1 cellular context compared by ENCODE assay signal in the genomic region with DNA sequence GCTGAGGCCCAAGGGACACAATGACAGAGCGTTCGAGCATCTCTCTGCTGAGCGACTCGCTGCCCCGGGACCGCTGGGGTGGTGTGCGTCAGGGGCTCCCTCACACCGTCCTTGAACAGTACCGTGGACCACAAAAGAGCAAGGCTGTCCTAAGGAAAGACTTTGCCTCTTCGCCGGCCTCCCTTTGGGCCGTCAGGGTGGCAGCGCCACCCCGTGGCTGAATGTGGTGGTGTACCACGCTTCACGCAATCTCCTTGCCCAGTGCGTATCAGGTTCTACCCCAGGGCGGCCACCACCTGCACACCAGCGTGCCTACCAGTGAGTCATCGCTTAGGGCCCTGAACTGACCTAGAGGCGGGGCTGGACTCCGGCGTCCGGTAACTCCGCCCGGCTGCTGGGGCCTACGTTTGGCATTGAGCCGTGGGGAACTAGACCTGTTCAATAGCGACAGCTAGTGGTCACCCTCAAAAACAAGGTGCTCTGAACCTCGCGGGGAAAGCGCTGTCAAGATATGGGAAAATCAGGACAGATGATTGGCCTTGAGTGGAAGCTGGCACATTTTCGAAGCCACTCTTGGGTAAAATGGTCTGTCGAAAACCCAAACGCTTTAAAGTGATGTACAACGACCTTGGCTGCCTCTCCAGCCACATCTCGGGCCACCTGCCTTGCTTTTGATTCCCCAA.
TF ChIP-seq lines count a peak whose summit lies in the region.

No MANE protein-coding gene starts in this region.

TF ChIP-seq in K562, 482 proteins besides CTCF, POLR2A, EP300 and RAD21 (continued from another document):
- TF ChIP-seq, protein P1, sequence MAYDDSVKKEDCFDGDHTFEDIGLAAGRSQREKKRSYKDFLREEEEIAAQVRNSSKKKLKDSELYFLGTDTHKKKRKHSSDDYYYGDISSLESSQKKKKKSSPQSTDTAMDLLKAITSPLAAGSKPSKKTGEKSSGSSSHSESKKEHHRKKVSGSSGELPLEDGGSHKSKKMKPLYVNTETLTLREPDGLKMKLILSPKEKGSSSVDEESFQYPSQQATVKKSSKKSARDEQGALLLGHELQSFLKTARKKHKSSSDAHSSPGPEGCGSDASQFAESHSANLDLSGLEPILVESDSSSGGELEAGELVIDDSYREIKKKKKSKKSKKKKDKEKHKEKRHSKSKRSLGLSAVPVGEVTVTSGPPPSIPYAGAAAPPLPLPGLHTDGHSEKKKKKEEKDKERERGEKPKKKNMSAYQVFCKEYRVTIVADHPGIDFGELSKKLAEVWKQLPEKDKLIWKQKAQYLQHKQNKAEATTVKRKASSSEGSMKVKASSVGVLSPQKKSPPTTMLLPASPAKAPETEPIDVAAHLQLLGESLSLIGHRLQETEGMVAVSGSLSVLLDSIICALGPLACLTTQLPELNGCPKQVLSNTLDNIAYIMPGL (CRISPR knock-in tag; IDR thresholded peaks at IDR 0.05) = no peak
- TF ChIP-seq CBX1 (IDR thresholded peaks at IDR 0.05; ENCODE audit: low read depth) (peak; percentile 60; the same call in 1 of the 2 replicates), GTF2E2 (tag; IDR thresholded peaks at IDR 0.05) (no peak), SMAD4 (CRISPR knock-in tag; conservative IDR thresholded peaks at IDR 0.05) (peak; percentile 61; the same call in 1 of the 2 replicates)
- TF ChIP-seq, protein P2, sequence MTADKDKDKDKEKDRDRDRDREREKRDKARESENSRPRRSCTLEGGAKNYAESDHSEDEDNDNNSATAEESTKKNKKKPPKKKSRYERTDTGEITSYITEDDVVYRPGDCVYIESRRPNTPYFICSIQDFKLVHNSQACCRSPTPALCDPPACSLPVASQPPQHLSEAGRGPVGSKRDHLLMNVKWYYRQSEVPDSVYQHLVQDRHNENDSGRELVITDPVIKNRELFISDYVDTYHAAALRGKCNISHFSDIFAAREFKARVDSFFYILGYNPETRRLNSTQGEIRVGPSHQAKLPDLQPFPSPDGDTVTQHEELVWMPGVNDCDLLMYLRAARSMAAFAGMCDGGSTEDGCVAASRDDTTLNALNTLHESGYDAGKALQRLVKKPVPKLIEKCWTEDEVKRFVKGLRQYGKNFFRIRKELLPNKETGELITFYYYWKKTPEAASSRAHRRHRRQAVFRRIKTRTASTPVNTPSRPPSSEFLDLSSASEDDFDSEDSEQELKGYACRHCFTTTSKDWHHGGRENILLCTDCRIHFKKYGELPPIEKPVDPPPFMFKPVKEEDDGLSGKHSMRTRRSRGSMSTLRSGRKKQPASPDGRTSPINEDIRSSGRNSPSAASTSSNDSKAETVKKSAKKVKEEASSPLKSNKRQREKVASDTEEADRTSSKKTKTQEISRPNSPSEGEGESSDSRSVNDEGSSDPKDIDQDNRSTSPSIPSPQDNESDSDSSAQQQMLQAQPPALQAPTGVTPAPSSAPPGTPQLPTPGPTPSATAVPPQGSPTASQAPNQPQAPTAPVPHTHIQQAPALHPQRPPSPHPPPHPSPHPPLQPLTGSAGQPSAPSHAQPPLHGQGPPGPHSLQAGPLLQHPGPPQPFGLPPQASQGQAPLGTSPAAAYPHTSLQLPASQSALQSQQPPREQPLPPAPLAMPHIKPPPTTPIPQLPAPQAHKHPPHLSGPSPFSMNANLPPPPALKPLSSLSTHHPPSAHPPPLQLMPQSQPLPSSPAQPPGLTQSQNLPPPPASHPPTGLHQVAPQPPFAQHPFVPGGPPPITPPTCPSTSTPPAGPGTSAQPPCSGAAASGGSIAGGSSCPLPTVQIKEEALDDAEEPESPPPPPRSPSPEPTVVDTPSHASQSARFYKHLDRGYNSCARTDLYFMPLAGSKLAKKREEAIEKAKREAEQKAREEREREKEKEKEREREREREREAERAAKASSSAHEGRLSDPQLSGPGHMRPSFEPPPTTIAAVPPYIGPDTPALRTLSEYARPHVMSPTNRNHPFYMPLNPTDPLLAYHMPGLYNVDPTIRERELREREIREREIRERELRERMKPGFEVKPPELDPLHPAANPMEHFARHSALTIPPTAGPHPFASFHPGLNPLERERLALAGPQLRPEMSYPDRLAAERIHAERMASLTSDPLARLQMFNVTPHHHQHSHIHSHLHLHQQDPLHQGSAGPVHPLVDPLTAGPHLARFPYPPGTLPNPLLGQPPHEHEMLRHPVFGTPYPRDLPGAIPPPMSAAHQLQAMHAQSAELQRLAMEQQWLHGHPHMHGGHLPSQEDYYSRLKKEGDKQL (CRISPR knock-in tag; IDR thresholded peaks at IDR 0.05; ENCODE audit: borderline replicate concordance) = no peak
- TF ChIP-seq, protein P3, sequence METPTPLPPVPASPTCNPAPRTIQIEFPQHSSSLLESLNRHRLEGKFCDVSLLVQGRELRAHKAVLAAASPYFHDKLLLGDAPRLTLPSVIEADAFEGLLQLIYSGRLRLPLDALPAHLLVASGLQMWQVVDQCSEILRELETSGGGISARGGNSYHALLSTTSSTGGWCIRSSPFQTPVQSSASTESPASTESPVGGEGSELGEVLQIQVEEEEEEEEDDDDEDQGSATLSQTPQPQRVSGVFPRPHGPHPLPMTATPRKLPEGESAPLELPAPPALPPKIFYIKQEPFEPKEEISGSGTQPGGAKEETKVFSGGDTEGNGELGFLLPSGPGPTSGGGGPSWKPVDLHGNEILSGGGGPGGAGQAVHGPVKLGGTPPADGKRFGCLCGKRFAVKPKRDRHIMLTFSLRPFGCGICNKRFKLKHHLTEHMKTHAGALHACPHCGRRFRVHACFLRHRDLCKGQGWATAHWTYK (CRISPR knock-in tag; IDR thresholded peaks at IDR 0.05) = peak; percentile 78; the same call in 1 of the 2 replicates
- TF ChIP-seq, protein P4, sequence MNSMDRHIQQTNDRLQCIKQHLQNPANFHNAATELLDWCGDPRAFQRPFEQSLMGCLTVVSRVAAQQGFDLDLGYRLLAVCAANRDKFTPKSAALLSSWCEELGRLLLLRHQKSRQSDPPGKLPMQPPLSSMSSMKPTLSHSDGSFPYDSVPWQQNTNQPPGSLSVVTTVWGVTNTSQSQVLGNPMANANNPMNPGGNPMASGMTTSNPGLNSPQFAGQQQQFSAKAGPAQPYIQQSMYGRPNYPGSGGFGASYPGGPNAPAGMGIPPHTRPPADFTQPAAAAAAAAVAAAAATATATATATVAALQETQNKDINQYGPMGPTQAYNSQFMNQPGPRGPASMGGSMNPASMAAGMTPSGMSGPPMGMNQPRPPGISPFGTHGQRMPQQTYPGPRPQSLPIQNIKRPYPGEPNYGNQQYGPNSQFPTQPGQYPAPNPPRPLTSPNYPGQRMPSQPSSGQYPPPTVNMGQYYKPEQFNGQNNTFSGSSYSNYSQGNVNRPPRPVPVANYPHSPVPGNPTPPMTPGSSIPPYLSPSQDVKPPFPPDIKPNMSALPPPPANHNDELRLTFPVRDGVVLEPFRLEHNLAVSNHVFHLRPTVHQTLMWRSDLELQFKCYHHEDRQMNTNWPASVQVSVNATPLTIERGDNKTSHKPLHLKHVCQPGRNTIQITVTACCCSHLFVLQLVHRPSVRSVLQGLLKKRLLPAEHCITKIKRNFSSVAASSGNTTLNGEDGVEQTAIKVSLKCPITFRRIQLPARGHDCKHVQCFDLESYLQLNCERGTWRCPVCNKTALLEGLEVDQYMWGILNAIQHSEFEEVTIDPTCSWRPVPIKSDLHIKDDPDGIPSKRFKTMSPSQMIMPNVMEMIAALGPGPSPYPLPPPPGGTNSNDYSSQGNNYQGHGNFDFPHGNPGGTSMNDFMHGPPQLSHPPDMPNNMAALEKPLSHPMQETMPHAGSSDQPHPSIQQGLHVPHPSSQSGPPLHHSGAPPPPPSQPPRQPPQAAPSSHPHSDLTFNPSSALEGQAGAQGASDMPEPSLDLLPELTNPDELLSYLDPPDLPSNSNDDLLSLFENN (IDR thresholded peaks at IDR 0.05; ENCODE audit: low read depth in 2 of 2, low read length in 2 of 2) = peak in 1 of 2 experiments; percentile 34; a peak in 1 of 4 replicates
